Comparison of ENCODE assay signal across 11 cellular contexts in the genomic region with DNA sequence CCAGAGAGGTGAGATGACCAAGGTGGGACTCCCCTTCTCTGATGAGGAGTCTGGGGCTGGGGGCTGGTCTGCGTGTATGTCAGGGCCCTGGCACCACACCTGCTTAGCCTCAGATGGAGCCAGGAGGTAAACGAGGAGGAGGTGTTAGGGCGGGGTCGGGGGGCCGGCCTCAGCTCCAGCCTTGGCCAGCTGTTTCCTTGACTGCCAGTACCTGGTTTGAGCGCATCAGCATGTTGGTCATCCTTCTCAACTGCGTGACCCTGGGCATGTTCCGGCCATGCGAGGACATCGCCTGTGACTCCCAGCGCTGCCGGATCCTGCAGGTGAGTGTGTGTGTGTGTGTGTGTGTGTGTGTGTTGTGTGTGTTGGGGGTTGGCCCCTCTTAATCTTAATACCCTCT. TPM values are rescaled to one million over a fixed set of nuclear protein-coding genes. Genes with fewer than 3 reads are reported as not detected.
"Had no signal": no experiment of that assay in that cellular context is flagged by ENCODE, and none has a peak within 500 bp of the region (broad histone marks: within the 10 kb centered on the region; RNA-seq: fewer than 3 reads in every experiment).

No MANE protein-coding gene starts in this region.

- ATAC-seq: HCT116 had no signal

- H3K4me3 Mint-ChIP-seq: HFFc6 had no signal

- H3K9me3 ChIP-seq: HAP-1 had no signal

- H3K4me3 ChIP-seq: GM23248, HAP-1, K562 had no signal

- H3K36me3 ChIP-seq: HAP-1 had no signal

- H3K9me3 Mint-ChIP-seq: HFFc6 had no signal

- H3K27ac ChIP-seq: GM23248, HL-60 had no signal

- H3K27ac Mint-ChIP-seq: HFFc6 had no signal

- H3K9ac ChIP-seq: GM23248 had no signal

- H3K4me1 ChIP-seq: HAP-1 had no signal

- DNase-seq: GM23248, GOT3, H7, HFFc6, IMR-90 had no signal

- H2AFZ ChIP-seq: GM23248 had no signal

RNA-seq across cellular contexts. Expression of a gene that starts 8.1 kb away (rescaled TPM):
- total RNA-seq: K562 had no signal

RNA-seq across cellular contexts. Expression of a gene that starts 36.1 kb away (rescaled TPM):
- total RNA-seq: GM23248, H4, HT1080, IMR-90 had no signal
- polyA plus RNA-seq: GM23248, K562 had no signal
